9 cellular contexts compared by ENCODE assay signal in the genomic region with DNA sequence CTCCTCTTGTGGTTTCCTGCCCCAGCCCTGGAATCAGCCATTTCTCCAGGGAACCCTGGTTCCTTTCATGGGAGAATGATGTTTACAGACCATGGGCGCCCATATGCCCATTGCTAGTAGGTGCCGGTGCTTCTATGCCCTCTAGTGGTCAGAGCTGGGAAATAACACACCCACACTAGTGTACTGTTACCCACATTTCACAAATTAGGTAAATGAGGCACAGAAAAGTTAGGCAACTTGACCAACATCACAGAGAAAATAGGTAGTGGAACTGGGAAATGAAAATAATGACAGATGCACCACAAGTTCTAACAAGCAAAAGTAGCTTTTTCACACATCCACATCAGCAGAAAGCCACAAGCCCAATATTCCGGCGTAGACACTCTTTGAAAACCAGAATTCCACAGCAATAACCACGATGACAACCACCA. TPM values are rescaled to one million over a fixed set of nuclear protein-coding genes. Genes with fewer than 3 reads are reported as not detected.
DNase-seq lines count a peak whose midpoint lies in the region; ATAC-seq and TF ChIP-seq lines count a peak whose summit lies in the region.
"Had no signal": no experiment of that assay in that cellular context is flagged by ENCODE, and none has a peak within 500 bp of the region (broad histone marks: within the 10 kb centered on the region; RNA-seq: fewer than 3 reads in every experiment).

No MANE protein-coding gene starts in this region.

- DNase-seq in Daoy (ENCODE audit: low read depth) (peak; percentile 60), LoVo (ENCODE audit: low spot score) (peak; percentile 57), RKO (ENCODE audit: low spot score) (peak; percentile 46), left ventricle myocardium inferior (no peak), spleen (no peak)
- peak; percentile 46 for DNase-seq in activated gamma-delta T cell treated with anti-CD3 and anti-CD28 coated beads, Interleukin-2, amount 50 U/mL, for 16 hours (ENCODE audit: low read depth)

- H3K27ac ChIP-seq in left ventricle myocardium inferior (replicated peaks) (no peak overlapping the region), spleen (peak overlapping the region in 6 of 8 donors; percentile 27 to 96 (median 87))

- whole genome bisulfite sequencing in spleen, 5 donors, result 30 to 50% (median 34%) methylated on average over 5 of the region's 5 CpGs

- H3K4me3 ChIP-seq in left ventricle myocardium inferior (no peak overlapping the region), spleen (no peak overlapping the region)

- no peak for ATAC-seq in HG03095 (IDR thresholded peaks at IDR 0.05; ENCODE audit: unreplicated experiment)
- ATAC-seq in GM19324 (IDR thresholded peaks at IDR 0.05; ENCODE audit: low FRiP score, unreplicated experiment), result no peak

- peak; percentile 77 for TF ChIP-seq CTCF in left ventricle myocardium inferior (IDR thresholded peaks at IDR 0.05; ENCODE audit: borderline replicate concordance)
- TF ChIP-seq CTCF in spleen (IDR thresholded peaks at IDR 0.05 in 8 of 11, conservative IDR thresholded peaks at IDR 0.05 in 3 of 11), result peak; percentile 60 to 89 (median 80)

- H3K9me3 ChIP-seq in left ventricle myocardium inferior (replicated peaks), result no peaks in the 10 kb centered on the region
- H3K9me3 ChIP-seq in spleen, result no peaks in the 10 kb centered on the region

- no peaks in the 10 kb centered on the region for H3K4me1 ChIP-seq in left ventricle myocardium inferior
- H3K4me1 ChIP-seq in spleen, result peaks cover 0 to 33% (median 8%) of the 10 kb centered on the region in 6 donors

- no peak for TF ChIP-seq POLR2A in spleen (IDR thresholded peaks at IDR 0.05)

- H3K27me3 ChIP-seq in left ventricle myocardium inferior (ENCODE audit: low read depth) (peaks cover 93% of the 10 kb centered on the region), spleen (replicated peaks in 1 of 7) (peaks cover 0 to 59% (median 8%) of the 10 kb centered on the region in 7 donors)

- intact Hi-C loops in left ventricle myocardium inferior (cut with micrococcal nuclease) (no loop called here), spleen (cut with DNase I; ENCODE audit: low total_unique reads) (no loop called here)

- H3K36me3 ChIP-seq in left ventricle myocardium inferior (no peaks in the 10 kb centered on the region), spleen (no peaks in the 10 kb centered on the region)

RNA-seq across cellular contexts. Expression of gene CEACAM3, which starts 1.3 kb away (rescaled TPM):
- not detected in 2 replicates for total RNA-seq in Daoy (2014; rRNA removed; shearing (Covaris generic))
- total RNA-seq in left ventricle myocardium inferior (not detected), spleen (10 to 100 TPM in 5 of 7 donors, 1 to 10 TPM in 2; 3.8 to 31.9 (median 13.5) TPM)
- polyA plus RNA-seq in spleen, result 1 to 10 TPM in 2 of 3 donors, under 1 TPM in 1; 0.55 to 4.0 (median 1.6) TPM
- total RNA-seq: activated CD8-positive, alpha-beta memory T cell treated with anti-CD3 and anti-CD28 coated beads for 36 hours had no signal

RNA-seq across cellular contexts. Expression of gene CEACAM6, which starts 39.7 kb away (rescaled TPM):
- total RNA-seq in Daoy (2014; rRNA removed; shearing (Covaris generic)), result not detected in 2 replicates
- 0.11 TPM for total RNA-seq in left ventricle myocardium inferior
- total RNA-seq in spleen, result 10 to 100 TPM in 1 of 7 donors, 1 to 10 TPM in 5, under 1 TPM in 1; 0.88 to 14.8 (median 2.4) TPM
- under 1 TPM; 0.27 to 0.48 (median 0.45) TPM for polyA plus RNA-seq in spleen
- total RNA-seq: activated CD8-positive, alpha-beta memory T cell treated with anti-CD3 and anti-CD28 coated beads for 36 hours had no signal

RNA-seq across cellular contexts. Expression of gene LYPD4, which starts 49.4 kb away (rescaled TPM):
- total RNA-seq in Daoy (2014; rRNA removed; shearing (Covaris generic)), result not detected in 2 replicates
- not detected for total RNA-seq in left ventricle myocardium inferior
- not detected for total RNA-seq in spleen
- under 1 TPM in 1 of 3 donors, not detected in 2; 0.04 TPM for polyA plus RNA-seq in spleen
- total RNA-seq: activated CD8-positive, alpha-beta memory T cell treated with anti-CD3 and anti-CD28 coated beads for 36 hours had no signal

RNA-seq across cellular contexts. Expression of gene DMRTC2, which starts 49.8 kb away (rescaled TPM):
- not detected in 2 replicates for total RNA-seq in Daoy (2014; rRNA removed; shearing (Covaris generic))
- total RNA-seq in left ventricle myocardium inferior, result not detected
- total RNA-seq in spleen, result not detected
- polyA plus RNA-seq in spleen, result not detected
- total RNA-seq: activated CD8-positive, alpha-beta memory T cell treated with anti-CD3 and anti-CD28 coated beads for 36 hours had no signal

Comparison
In these comparisons a context has a peak if more than half of its experiments do, and no peak if none do; other contexts are left out.
1. DNase-seq: peak in Daoy (single experiment), LoVo (single experiment), RKO (single experiment) and activated gamma-delta T cell treated with anti-CD3 and anti-CD28 coated beads, Interleukin-2, amount 50 U/mL, for 16 hours (single experiment); none in left ventricle myocardium inferior (single experiment) and spleen (single experiment).